In the genomic region with DNA sequence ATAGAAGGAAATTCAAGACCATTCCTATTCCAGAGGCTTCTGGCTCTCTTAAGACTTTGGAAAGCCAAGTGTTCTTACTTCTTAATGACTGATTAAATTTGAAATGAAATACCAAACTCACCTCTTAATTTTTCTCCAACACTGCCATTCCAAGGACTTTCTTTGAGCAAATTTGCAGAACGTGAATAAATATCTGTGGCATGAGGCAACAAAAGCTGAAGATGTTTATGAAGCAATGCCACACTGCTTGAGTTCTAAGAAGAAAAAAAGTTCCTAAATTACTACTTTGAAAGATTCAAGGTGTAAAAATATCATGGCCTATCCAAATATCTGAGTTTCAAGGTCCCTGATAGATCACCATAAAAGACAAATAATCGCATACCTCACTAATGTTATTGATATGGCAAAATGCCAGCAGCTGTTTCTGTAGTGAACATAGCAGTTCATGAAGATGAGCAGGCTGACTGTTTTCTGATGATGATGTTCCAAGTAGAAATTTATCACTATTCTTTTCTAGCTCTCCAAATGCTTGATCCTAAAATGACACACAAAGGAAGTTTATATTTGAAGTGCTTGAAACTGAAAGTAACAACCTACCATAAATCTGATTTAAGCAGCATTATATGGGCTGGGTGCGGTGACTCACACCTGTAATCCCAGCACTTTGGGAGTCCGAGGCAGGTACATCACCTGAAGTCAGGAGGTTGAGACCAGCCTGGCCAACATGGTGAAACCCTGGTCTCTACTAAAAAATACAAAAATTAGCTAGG, we compare ENCODE assay signal across 13 cellular contexts.
DNase-seq lines count a peak whose midpoint lies in the region; ATAC-seq and TF ChIP-seq lines count a peak whose summit lies in the region.
"Had no signal": no experiment of that assay in that cellular context is flagged by ENCODE, and none has a peak within 500 bp of the region (broad histone marks: within the 10 kb centered on the region; RNA-seq: fewer than 3 reads in every experiment).

No MANE protein-coding gene starts in this region.

- H4K20me1 ChIP-seq in KMS-11 (ENCODE audit: insufficient read depth) (no peaks in the 10 kb centered on the region), GM23248 (ENCODE audit: insufficient read depth) (no peaks in the 10 kb centered on the region)

- DNase-seq in CD4-positive, alpha-beta memory T cell: no peak
- peak; percentile 22 for DNase-seq in activated naive CD8-positive, alpha-beta T cell treated with anti-CD3 and anti-CD28 coated beads for 36 hours
- peak in 1 of 9 donors; percentile 26 for DNase-seq in naive thymus-derived CD4-positive, alpha-beta T cell
- DNase-seq in GM23248 (no peak), SHP77 treated with DMSO at 0.1 percent for 48 hours (lab: John Stamatoyannopoulos, UW) (no peak)
- DNase-seq: caudate nucleus, DND-41, foreskin melanocyte, mammary epithelial cell, NCI-H2107, uterus had no signal

- WGBS in GM23248 (ENCODE audit: low coverage in 1 of 2, low lambda C conversion rate in 2 of 2, missing lambda C conversion rate in 2 of 2), 2 experiments: 89 to 90% methylated on average over 4 of the region's 4 CpGs

- H3K27me3 Mint-ChIP-seq in CD4-positive, alpha-beta memory T cell: no peaks in the 10 kb centered on the region
- no peaks in the 10 kb centered on the region for H3K27me3 Mint-ChIP-seq in activated naive CD8-positive, alpha-beta T cell treated with anti-CD3 and anti-CD28 coated beads for 36 hours
- H3K27me3 Mint-ChIP-seq in naive thymus-derived CD4-positive, alpha-beta T cell: no peaks in the 10 kb centered on the region

- in situ Hi-C loops in GM23248 (cut with MboI): no loop called here

- H3K9me2 ChIP-seq in GM23248 (ENCODE audit: insufficient read depth): no peaks in the 10 kb centered on the region

- H3K27ac ChIP-seq in CD4-positive, alpha-beta memory T cell (ENCODE audit: low read depth, low read length): no peak overlapping the region
- H3K27ac ChIP-seq in KMS-11 (no peak overlapping the region), GM23248 (no peak overlapping the region)
- no peak overlapping the region for H3K27ac ChIP-seq in naive thymus-derived CD4-positive, alpha-beta T cell (ENCODE audit: low read depth, low read length)
- H3K27ac ChIP-seq: uterus had no signal

- peaks cover 48% of the 10 kb centered on the region for H3K36me3 ChIP-seq in CD4-positive, alpha-beta memory T cell (ENCODE audit: insufficient read depth, low read length)
- H3K36me3 ChIP-seq in KMS-11 (ENCODE audit: insufficient read depth): peaks cover 7% of the 10 kb centered on the region; the same call in 1 of the 2 replicates
- peaks cover 9 to 73% (median 24%) of the 10 kb centered on the region in 3 experiments for H3K36me3 ChIP-seq in naive thymus-derived CD4-positive, alpha-beta T cell (ENCODE audit: control insufficient read depth in 2 of 3, insufficient read depth in 3 of 3, low read length in 3 of 3)
- H3K36me3 ChIP-seq in GM23248 (ENCODE audit: low read depth): peaks cover 37% of the 10 kb centered on the region
- H3K36me3 ChIP-seq: uterus had no signal

- CTCF ChIA-PET in CD4-positive, alpha-beta memory T cell (lab: Charles Lee; ENCODE audit: partially characterized antibody): interaction anchor here (0.8 to 1.7 kb wide), 4 partner anchors 23 to 338 kb away, joined by 3 to 9 read pairs (median 5); no protein-coding TSS in a partner anchor
- CTCF ChIA-PET in naive thymus-derived CD4-positive, alpha-beta T cell (lab: Charles Lee): interaction anchor here (0.6 kb wide), 1 partner anchor 360 kb away, joined by 3 read pairs; no protein-coding TSS in a partner anchor

- no peak for TF ChIP-seq CTCF in KMS-11 (conservative IDR thresholded peaks at IDR 0.05; ENCODE audit: low read depth, low read length)

- H3K27me3 ChIP-seq in CD4-positive, alpha-beta memory T cell (ENCODE audit: insufficient read depth, low read length): no peaks in the 10 kb centered on the region
- H3K27me3 ChIP-seq in KMS-11 (ENCODE audit: insufficient read depth, low read depth) (no peaks in the 10 kb centered on the region), GM23248 (replicated peaks; ENCODE audit: insufficient read depth) (no peaks in the 10 kb centered on the region)
- no peaks in the 10 kb centered on the region for H3K27me3 ChIP-seq in naive thymus-derived CD4-positive, alpha-beta T cell (ENCODE audit: control insufficient read depth in 2 of 2, insufficient read depth in 2 of 2, low read length in 2 of 2)
- H3K27me3 ChIP-seq: uterus had no signal

- no peaks in the 10 kb centered on the region for H3F3A ChIP-seq in GM23248 (ENCODE audit: insufficient read depth)

- peaks cover 5 to 24% (median 6%) of the 10 kb centered on the region in 4 donors for H3K4me1 Mint-ChIP-seq in CD4-positive, alpha-beta memory T cell
- H3K4me1 Mint-ChIP-seq in activated naive CD8-positive, alpha-beta T cell treated with anti-CD3 and anti-CD28 coated beads for 36 hours: peaks cover 23% of the 10 kb centered on the region
- peaks cover 3 to 25% (median 15%) of the 10 kb centered on the region in 7 donors for H3K4me1 Mint-ChIP-seq in naive thymus-derived CD4-positive, alpha-beta T cell

- H3K27ac Mint-ChIP-seq in CD4-positive, alpha-beta memory T cell: peak overlapping the region; percentile 24 to 90 (median 62)
- H3K27ac Mint-ChIP-seq in activated naive CD8-positive, alpha-beta T cell treated with anti-CD3 and anti-CD28 coated beads for 36 hours: peak overlapping the region; percentile 51
- peak overlapping the region in 6 of 9 donors; percentile 20 to 79 (median 30) for H3K27ac Mint-ChIP-seq in naive thymus-derived CD4-positive, alpha-beta T cell

- H3K9me3 ChIP-seq in CD4-positive, alpha-beta memory T cell (ENCODE audit: control insufficient read depth in 1 of 2, low read length in 2 of 2): no peaks in the 10 kb centered on the region
- no peaks in the 10 kb centered on the region for H3K9me3 ChIP-seq in naive thymus-derived CD4-positive, alpha-beta T cell (ENCODE audit: control insufficient read depth in 2 of 3, low read length in 3 of 3)
- no peaks in the 10 kb centered on the region for H3K9me3 ChIP-seq in GM23248 (ENCODE audit: low read depth)
- H3K9me3 ChIP-seq: uterus had no signal

- H3K36me3 Mint-ChIP-seq in CD4-positive, alpha-beta memory T cell: peaks cover 55 to 75% of the 10 kb centered on the region in 2 donors
- peaks cover 31% of the 10 kb centered on the region for H3K36me3 Mint-ChIP-seq in activated naive CD8-positive, alpha-beta T cell treated with anti-CD3 and anti-CD28 coated beads for 36 hours
- H3K36me3 Mint-ChIP-seq in naive thymus-derived CD4-positive, alpha-beta T cell: peaks cover 9 to 54% (median 36%) of the 10 kb centered on the region in 5 donors

- H3K4me3 Mint-ChIP-seq in CD4-positive, alpha-beta memory T cell: no peak overlapping the region
- no peak overlapping the region for H3K4me3 Mint-ChIP-seq in activated naive CD8-positive, alpha-beta T cell treated with anti-CD3 and anti-CD28 coated beads for 36 hours
- H3K4me3 Mint-ChIP-seq in naive thymus-derived CD4-positive, alpha-beta T cell: no peak overlapping the region

- no peaks in the 10 kb centered on the region for H3K4me1 ChIP-seq in CD4-positive, alpha-beta memory T cell (ENCODE audit: insufficient read depth, low read length)
- peaks cover 16% of the 10 kb centered on the region for H3K4me1 ChIP-seq in KMS-11 (ENCODE audit: low read depth, poor library complexity, severe bottlenecking)
- H3K4me1 ChIP-seq in naive thymus-derived CD4-positive, alpha-beta T cell (ENCODE audit: control insufficient read depth in 2 of 2, insufficient read depth in 2 of 2, low read length in 2 of 2): no peaks in the 10 kb centered on the region
- H3K4me1 ChIP-seq in GM23248 (ENCODE audit: insufficient read depth): no peaks in the 10 kb centered on the region
- H3K4me1 ChIP-seq: uterus had no signal

- H3K79me2 ChIP-seq in KMS-11 (ENCODE audit: insufficient read depth, low read depth) (no peaks in the 10 kb centered on the region), GM23248 (ENCODE audit: insufficient read depth) (no peaks in the 10 kb centered on the region)

- no peaks in the 10 kb centered on the region for H3K9me3 Mint-ChIP-seq in CD4-positive, alpha-beta memory T cell
- peaks cover 7% of the 10 kb centered on the region for H3K9me3 Mint-ChIP-seq in activated naive CD8-positive, alpha-beta T cell treated with anti-CD3 and anti-CD28 coated beads for 36 hours
- no peaks in the 10 kb centered on the region for H3K9me3 Mint-ChIP-seq in naive thymus-derived CD4-positive, alpha-beta T cell

- no peak overlapping the region for H2AFZ ChIP-seq in KMS-11 (ENCODE audit: low read depth)
- no peak overlapping the region for H2AFZ ChIP-seq in GM23248

- peak overlapping the region; percentile 6; the same call in 1 of the 2 replicates for H3K4me2 ChIP-seq in KMS-11
- H3K4me2 ChIP-seq in GM23248 (ENCODE audit: unreplicated experiment): no peak overlapping the region

- H3K9ac ChIP-seq in KMS-11 (no peak overlapping the region), GM23248 (no peak overlapping the region)

- H3K4me3 ChIP-seq in CD4-positive, alpha-beta memory T cell (ENCODE audit: low read length in 2 of 2): no peak overlapping the region
- H3K4me3 ChIP-seq in KMS-11 (IDR thresholded peaks at IDR 0.05; ENCODE audit: insufficient read depth, low read depth, low read length) (no peak overlapping the region), GM23248 (no peak overlapping the region)
- no peak overlapping the region for H3K4me3 ChIP-seq in naive thymus-derived CD4-positive, alpha-beta T cell (ENCODE audit: low read length)
- H3K4me3 ChIP-seq: uterus had no signal

- intact Hi-C loops in CD4-positive, alpha-beta memory T cell (cut with micrococcal nuclease): no loop called here
- intact Hi-C loops in naive thymus-derived CD4-positive, alpha-beta T cell (cut with micrococcal nuclease): loop anchor here in 1 of 2 donors (2.0 kb wide), 1 partner anchor 14 kb away; no protein-coding TSS in a partner anchor

- no peak for ATAC-seq in naive thymus-derived CD4-positive, alpha-beta T cell
- no peak for ATAC-seq in HG02981 (IDR thresholded peaks at IDR 0.05; ENCODE audit: unreplicated experiment)

- POLR2A ChIA-PET in CD4-positive, alpha-beta memory T cell (lab: Charles Lee; ENCODE audit: partially characterized antibody): interaction anchor here (1.1 to 2.2 kb wide), 3 partner anchors 21 to 365 kb away, joined by 3 to 6 read pairs (median 3); partner anchors contain the start of gene CIAO2A
- POLR2A ChIA-PET in naive thymus-derived CD4-positive, alpha-beta T cell (lab: Charles Lee): interaction anchor here (0.6 kb wide), 1 partner anchor 39 kb away, joined by 3 read pairs; no protein-coding TSS in a partner anchor
